ENCODE assay signal across 8 cellular contexts in the genomic region with DNA sequence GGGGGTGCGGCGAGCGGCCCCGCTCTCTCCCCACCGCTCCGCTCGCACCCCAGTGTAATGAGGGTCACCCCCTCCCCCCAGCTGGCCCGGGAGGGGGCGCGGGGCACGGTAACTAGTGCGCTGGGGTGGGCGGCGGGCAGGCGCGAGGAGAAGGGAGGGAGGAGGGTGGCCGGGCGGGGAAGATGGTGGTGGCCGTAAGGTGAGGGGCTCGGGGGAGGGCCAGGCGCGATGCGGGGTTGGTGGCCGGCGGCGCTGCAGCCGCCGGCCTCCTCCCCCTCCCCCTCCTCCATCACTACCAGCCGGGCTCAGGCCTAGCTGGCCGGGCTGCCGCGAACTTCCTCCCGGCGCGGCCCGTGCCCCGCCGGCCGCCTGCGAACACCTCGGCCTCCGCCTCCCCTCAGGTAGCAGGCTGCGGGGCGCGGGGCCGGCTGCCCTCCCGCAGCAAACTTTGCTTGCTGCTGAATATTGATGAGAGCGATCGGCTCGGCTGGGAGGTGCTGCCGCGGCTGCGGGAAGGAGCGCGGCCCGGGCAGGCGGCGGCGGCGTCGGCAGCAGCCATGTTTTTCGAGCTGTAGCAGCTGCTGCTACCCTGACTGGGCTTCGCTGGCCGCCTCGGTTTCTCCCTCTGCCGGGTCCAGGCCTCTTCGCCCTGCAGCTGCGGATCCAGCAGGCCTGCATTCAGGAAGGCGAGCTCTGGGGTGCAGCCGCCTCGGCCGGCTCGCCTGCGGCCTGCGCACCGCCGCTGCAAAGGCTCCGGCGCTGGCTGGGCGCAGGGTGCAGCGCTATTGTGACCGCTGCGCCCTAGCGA. TPM values are rescaled to one million over a fixed set of nuclear protein-coding genes. Genes with fewer than 3 reads are reported as not detected.
DNase-seq lines count a peak whose midpoint lies in the region; ATAC-seq and TF ChIP-seq lines count a peak whose summit lies in the region.

No MANE protein-coding gene starts in this region.

- H3K27me3 ChIP-seq in adipocyte (replicated peaks; ENCODE audit: control insufficient read depth, insufficient read depth, low read length): no peaks in the 10 kb centered on the region
- H3K27me3 ChIP-seq in right cardiac atrium (ENCODE audit: control insufficient read depth, insufficient read depth): no peaks in the 10 kb centered on the region
- no peaks in the 10 kb centered on the region for H3K27me3 ChIP-seq in psoas muscle (ENCODE audit: insufficient read depth in 3 of 3, low read length in 2 of 3)

- H3K4me3 ChIP-seq in AG10803 (ENCODE audit: low read length): peak overlapping the region; percentile 62
- peak overlapping the region; percentile 81 for H3K4me3 ChIP-seq in adipocyte (ENCODE audit: low read length)
- peak overlapping the region; percentile 81 for H3K4me3 ChIP-seq in right cardiac atrium (ENCODE audit: low read length)
- peak overlapping the region; percentile 93 for H3K4me3 ChIP-seq in psoas muscle

- under 1% methylated on average over 83 of the region's 84 CpGs for WGBS in right cardiac atrium
- WGBS in psoas muscle, 3 donors: 0 to 1% (median 1%) methylated on average over 47 to 81 of the region's 84 CpGs

- intact Hi-C loops in right cardiac atrium (cut with DNase I) (no loop called here), psoas muscle (cut with DNase I) (loop anchor here in 1 of 2 donors (2.0 to 5.0 kb wide), 2 partner anchors 17 to 168 kb away; a partner anchor contains a TSS)

- TF ChIP-seq CTCF in AG10803 (conservative IDR thresholded peaks at IDR 0.05; ENCODE audit: low read length) (no peak), psoas muscle (IDR thresholded peaks at IDR 0.05) (no peak)

- peak overlapping the region; percentile 93 for H3K9ac ChIP-seq in adipocyte (ENCODE audit: low read length)

- DNase-seq in AG10803 (ENCODE audit: low read depth): peak; percentile 49
- DNase-seq in adipocyte (ENCODE audit: low read depth): peak; percentile 70
- peak; percentile 61 to 84 (median 83) for DNase-seq in right cardiac atrium
- peak; percentile 40 to 69 for DNase-seq in psoas muscle
- DNase-seq in NCI-H2171 treated with DMSO at 0.1 percent for 48 hours (lab: John Stamatoyannopoulos, UW): no peak

- peak; percentile 40 for TF ChIP-seq POLR2A in Raji (IDR thresholded peaks at IDR 0.05; ENCODE audit: insufficient read depth, low read depth, low read length)

- peaks cover 34% of the 10 kb centered on the region for H3K36me3 ChIP-seq in adipocyte (ENCODE audit: control insufficient read depth, insufficient read depth, low read length, severe bottlenecking)
- peaks cover 3 to 40% of the 10 kb centered on the region in 2 donors for H3K36me3 ChIP-seq in psoas muscle (ENCODE audit: insufficient read depth in 1 of 2, low read depth in 1 of 2)

- no peaks in the 10 kb centered on the region for H3K9me3 ChIP-seq in adipocyte (ENCODE audit: control insufficient read depth, low read length)
- H3K9me3 ChIP-seq in right cardiac atrium (ENCODE audit: control insufficient read depth, low read length): no peaks in the 10 kb centered on the region
- no peaks in the 10 kb centered on the region for H3K9me3 ChIP-seq in psoas muscle

- peak; percentile 27 for ATAC-seq in GM19023 (IDR thresholded peaks at IDR 0.05; ENCODE audit: unreplicated experiment)
- ATAC-seq in HG03139 (IDR thresholded peaks at IDR 0.05; ENCODE audit: unreplicated experiment): peak; percentile 30
- ATAC-seq in right cardiac atrium: peak; percentile 53 to 69
- peak; percentile 41 to 59 (median 48) for ATAC-seq in psoas muscle

- H3K4me1 ChIP-seq in adipocyte (ENCODE audit: control insufficient read depth, insufficient read depth, low read length) (peaks cover 21% of the 10 kb centered on the region), right cardiac atrium (ENCODE audit: control insufficient read depth, insufficient read depth, low read length) (peaks cover 9% of the 10 kb centered on the region), psoas muscle (peaks cover 35% of the 10 kb centered on the region)

- H3K27ac ChIP-seq in right cardiac atrium (ENCODE audit: low read length) (peak overlapping the region; percentile 77), psoas muscle (peak overlapping the region; percentile 82)

RNA-seq across cellular contexts. Expression of a gene that starts 0.5 kb away (rescaled TPM):
- total RNA-seq in right cardiac atrium (10 to 100 TPM; 44.1 to 55.5 (median 50.6) TPM), psoas muscle (10 to 100 TPM; 38.5 to 56.2 (median 43.2) TPM)
- polyA plus RNA-seq in right cardiac atrium (10.0 TPM), psoas muscle (10 to 100 TPM in 1 of 3 donors, 1 to 10 TPM in 2; 6.0 to 29.9 (median 6.1) TPM)

RNA-seq across cellular contexts. Expression of a gene that starts 47.3 kb away (rescaled TPM):
- total RNA-seq in right cardiac atrium: 1 to 10 TPM; 1.9 to 3.7 (median 3.5) TPM
- 1.5 TPM for polyA plus RNA-seq in right cardiac atrium
- total RNA-seq in psoas muscle: 1 to 10 TPM; 3.2 to 6.5 (median 4.3) TPM
- 1 to 10 TPM; 1.6 to 4.6 (median 3.1) TPM for polyA plus RNA-seq in psoas muscle
